In the genomic region with DNA sequence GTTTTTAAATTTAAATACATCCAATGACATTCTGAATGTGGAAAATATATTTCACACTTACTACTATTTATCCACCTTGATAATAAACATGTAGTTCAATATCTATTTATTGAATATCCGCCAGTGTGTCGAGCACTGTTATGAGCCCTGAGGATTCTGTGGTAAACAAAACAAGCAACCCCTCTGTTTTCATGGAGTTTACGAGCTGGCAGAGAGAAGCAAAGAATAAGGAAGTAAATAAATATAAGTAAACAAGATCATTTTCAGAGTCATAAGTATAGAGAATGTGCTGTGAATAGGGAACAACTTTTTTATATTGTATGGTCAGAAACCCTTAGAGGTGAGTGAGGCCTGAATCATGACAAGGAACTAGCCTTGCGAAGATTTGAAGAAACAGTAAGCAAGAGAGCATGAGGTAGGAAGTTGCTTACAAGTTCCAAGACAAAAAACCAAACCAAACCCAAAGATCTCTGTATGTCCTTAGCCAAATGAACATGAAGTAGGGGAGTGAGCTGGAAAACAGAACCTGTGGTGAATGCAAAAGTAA, we compare ENCODE assay signal across 20 cellular contexts. TPM values are rescaled to one million over a fixed set of nuclear protein-coding genes. Genes with fewer than 3 reads are reported as not detected.
DNase-seq lines count a peak whose midpoint lies in the region; ATAC-seq, FAIRE-seq and TF ChIP-seq lines count a peak whose summit lies in the region.
"Had no signal": no experiment of that assay in that cellular context is flagged by ENCODE, and none has a peak within 500 bp of the region (broad histone marks: within the 10 kb centered on the region; RNA-seq: fewer than 3 reads in every experiment).

No MANE protein-coding gene starts in this region.

- H3K4me1 ChIP-seq in K562 (replicated peaks in 1 of 2; ENCODE audit: control insufficient read depth in 2 of 2, insufficient read depth in 2 of 2, low read length in 2 of 2) = peaks cover 11 to 27% of the 10 kb centered on the region in 2 experiments

- no peak for ATAC-seq in K562

- H3K36me3 ChIP-seq in K562 (ENCODE audit: control insufficient read depth, insufficient read depth, low read length) = no peaks in the 10 kb centered on the region
- H3K36me3 ChIP-seq: BLaER1 had no signal

- H3K4me2 ChIP-seq in K562 (ENCODE audit: insufficient read depth, low read length) = no peak overlapping the region
- H3K4me2 ChIP-seq: BLaER1 had no signal

- peak; percentile 6 for DNase-seq in DMS79 treated with DMSO at 0.1 percent for 48 hours (lab: John Stamatoyannopoulos, UW)
- DNase-seq in DMS79 (lab: John Stamatoyannopoulos, UW) = no peak
- DNase-seq in LNCaP clone FGC (ENCODE audit: low read depth) = peak; percentile 66
- peak; percentile 50 for DNase-seq in NOMO-1 treated with DMSO at 0.1 percent for 48 hours (lab: John Stamatoyannopoulos, UW; ENCODE audit: unreplicated experiment)
- DNase-seq in K562 (ENCODE audit: extremely low read depth in 1 of 4, low spot score in 3 of 4) = no peak
- no peak for DNase-seq in SHP77 treated with DMSO at 0.1 percent for 48 hours (lab: John Stamatoyannopoulos, UW)
- DNase-seq in RWPE1 (ENCODE audit: low spot score) = no peak
- no peak for DNase-seq in hepatic stellate cell (ENCODE audit: low spot score)
- DNase-seq: 8988T; AML-193; Calu3; CD4-positive, alpha-beta T cell; DMS 273 treated with DMSO at 0.1 percent for 48 hours; DND-41; GDM1; HCEC 1CT; HFFc6; IMR-90 had no signal

- no peak for TF ChIP-seq RAD21 in K562 (CRISPR knock-in tag; conservative IDR thresholded peaks at IDR 0.05 in 1 of 2, IDR thresholded peaks at IDR 0.05 in 1 of 2)

- TF ChIP-seq CTCF in LNCaP clone FGC (IDR thresholded peaks at IDR 0.05; ENCODE audit: control insufficient read depth, extremely low read depth, insufficient read depth) (no peak), K562 (IDR thresholded peaks at IDR 0.05 in 2 of 3, conservative IDR thresholded peaks at IDR 0.05 in 1 of 3; ENCODE audit: insufficient read depth in 2 of 3, low read depth in 1 of 3, low read length in 3 of 3) (no peak), RWPE1 (conservative IDR thresholded peaks at IDR 0.05; ENCODE audit: low read depth) (no peak)

- TF ChIP-seq EP300 in K562 (IDR thresholded peaks at IDR 0.05; ENCODE audit: low read length) = no peak

- no peaks in the 10 kb centered on the region for H3K9me1 ChIP-seq in K562 (ENCODE audit: control insufficient read depth, insufficient read depth, low read length)

- POLR2A ChIA-PET in K562 (lab: Yijun Ruan, JAX) = interaction anchor here (1.0 to 1.7 kb wide), 2 partner anchors 11 to 59 kb away, joined by 3 to 4 read pairs; no protein-coding TSS in a partner anchor
- POLR2A ChIA-PET in RWPE1 (lab: Yijun Ruan, JAX; ENCODE audit: low non-redundant PET) = no interaction called here

- no peak overlapping the region for H3K4me3 ChIP-seq in LNCaP clone FGC (ENCODE audit: low read depth, low read length)
- no peak overlapping the region for H3K4me3 ChIP-seq in K562
- H3K4me3 ChIP-seq: BLaER1 had no signal

- no peak overlapping the region for H3K9ac ChIP-seq in K562 (ENCODE audit: insufficient read depth in 1 of 2, low read depth in 2 of 2, low read length in 2 of 2)
- H3K9ac ChIP-seq: BLaER1 had no signal

- H3K27ac ChIP-seq in K562 (ENCODE audit: extremely low read depth, low read depth, low read length) (no peak overlapping the region), RWPE1 (no peak overlapping the region)
- H3K27ac ChIP-seq: BLaER1 had no signal

- BruUV-seq in K562 (replicated peaks; lab: Mats Ljungman, UMichigan) = no TSS peak

- CTCF ChIA-PET in K562 (lab: Yijun Ruan, JAX; ENCODE audit: low intra/inter-chr PET ratio) = no interaction called here
- CTCF ChIA-PET in RWPE1 (lab: Yijun Ruan, JAX) = interaction anchor here (0.7 kb wide), 1 partner anchor 51 kb away, joined by 6 read pairs; no protein-coding TSS in a partner anchor

- no peak for FAIRE-seq in K562 (lab: Jason Lieb, UNC)
- FAIRE-seq: GM12892 had no signal

- peak overlapping the region; percentile 30 for H2AFZ ChIP-seq in K562 (ENCODE audit: low read depth, low read length)

- intact Hi-C loops in K562 (cut with micrococcal nuclease) = loop anchor here (10.0 kb wide), 1 partner anchor 248 kb away; the partner anchor contains the start of gene GADD45A

- H3K9me3 ChIP-seq in K562 (replicated peaks; ENCODE audit: control insufficient read depth, insufficient read depth, low read depth, low read length) = no peaks in the 10 kb centered on the region
- H3K9me3 ChIP-seq: BLaER1 had no signal

- peaks cover 10% of the 10 kb centered on the region; the same call in 2 of the 3 replicates for H3K79me2 ChIP-seq in K562 (ENCODE audit: control insufficient read depth, insufficient read depth, low read length)

- in situ Hi-C loops in K562 (cut with MboI) = no loop called here

- TF ChIP-seq POLR2A in K562 (conservative IDR thresholded peaks at IDR 0.05) = no peak

- H3K27me3 ChIP-seq in K562 (ENCODE audit: control insufficient read depth in 2 of 2, insufficient read depth in 2 of 2, low read length in 2 of 2) = no peaks in the 10 kb centered on the region
- H3K27me3 ChIP-seq: BLaER1 had no signal

- 78% methylated on average over 4 of the region's 4 CpGs for WGBS in K562 (ENCODE audit: insufficient coverage, low coverage, missing lambda C conversion rate)

- H4K20me1 ChIP-seq in K562 (replicated peaks; ENCODE audit: control insufficient read depth, insufficient read depth, low read length) = no peaks in the 10 kb centered on the region
- H4K20me1 ChIP-seq: BLaER1 had no signal

TF ChIP-seq in K562, 482 proteins besides CTCF, POLR2A, EP300 and RAD21 (continues in another document):
- TF ChIP-seq TBP (optimal IDR thresholded peaks at IDR 0.05; ENCODE audit: low read depth, low read length) = no peak
- TF ChIP-seq RBM34 (IDR thresholded peaks at IDR 0.05; ENCODE audit: borderline replicate concordance, insufficient read depth, low read length) = no peak
- TF ChIP-seq, protein P1, sequence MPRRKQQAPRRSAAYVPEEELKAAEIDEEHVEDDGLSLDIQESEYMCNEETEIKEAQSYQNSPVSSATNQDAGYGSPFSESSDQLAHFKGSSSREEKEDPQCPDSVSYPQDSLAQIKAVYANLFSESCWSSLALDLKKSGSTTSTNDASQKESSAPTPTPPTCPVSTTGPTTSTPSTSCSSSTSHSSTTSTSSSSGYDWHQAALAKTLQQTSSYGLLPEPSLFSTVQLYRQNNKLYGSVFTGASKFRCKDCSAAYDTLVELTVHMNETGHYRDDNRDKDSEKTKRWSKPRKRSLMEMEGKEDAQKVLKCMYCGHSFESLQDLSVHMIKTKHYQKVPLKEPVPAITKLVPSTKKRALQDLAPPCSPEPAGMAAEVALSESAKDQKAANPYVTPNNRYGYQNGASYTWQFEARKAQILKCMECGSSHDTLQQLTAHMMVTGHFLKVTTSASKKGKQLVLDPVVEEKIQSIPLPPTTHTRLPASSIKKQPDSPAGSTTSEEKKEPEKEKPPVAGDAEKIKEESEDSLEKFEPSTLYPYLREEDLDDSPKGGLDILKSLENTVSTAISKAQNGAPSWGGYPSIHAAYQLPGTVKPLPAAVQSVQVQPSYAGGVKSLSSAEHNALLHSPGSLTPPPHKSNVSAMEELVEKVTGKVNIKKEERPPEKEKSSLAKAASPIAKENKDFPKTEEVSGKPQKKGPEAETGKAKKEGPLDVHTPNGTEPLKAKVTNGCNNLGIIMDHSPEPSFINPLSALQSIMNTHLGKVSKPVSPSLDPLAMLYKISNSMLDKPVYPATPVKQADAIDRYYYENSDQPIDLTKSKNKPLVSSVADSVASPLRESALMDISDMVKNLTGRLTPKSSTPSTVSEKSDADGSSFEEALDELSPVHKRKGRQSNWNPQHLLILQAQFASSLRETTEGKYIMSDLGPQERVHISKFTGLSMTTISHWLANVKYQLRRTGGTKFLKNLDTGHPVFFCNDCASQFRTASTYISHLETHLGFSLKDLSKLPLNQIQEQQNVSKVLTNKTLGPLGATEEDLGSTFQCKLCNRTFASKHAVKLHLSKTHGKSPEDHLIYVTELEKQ (CRISPR knock-in tag; IDR thresholded peaks at IDR 0.05) = no peak
- TF ChIP-seq XRCC3 (IDR thresholded peaks at IDR 0.05) = no peak
- no peak for TF ChIP-seq IFI16 (CRISPR knock-in tag; IDR thresholded peaks at IDR 0.05)
- no peak for TF ChIP-seq SAFB (IDR thresholded peaks at IDR 0.05; ENCODE audit: borderline replicate concordance, low read depth, low read length)
- no peak for TF ChIP-seq USF1 (CRISPR knock-in tag; IDR thresholded peaks at IDR 0.05)
- TF ChIP-seq RHOXF2B (CRISPR knock-in tag; conservative IDR thresholded peaks at IDR 0.05) = no peak
- no peak for TF ChIP-seq ZNF175 (CRISPR knock-in tag; IDR thresholded peaks at IDR 0.05; ENCODE audit: low read depth)

RNA-seq across cellular contexts. Expression of gene SERBP1, which starts 6.4 kb away (rescaled TPM):
- 44.8 and 218 TPM in 2 replicates for total RNA-seq in K562 (2011; cell fraction: chromatin; rRNA removed; ENCODE audit: low replicate concordance)
- total RNA-seq in K562 (2011; cell fraction: nucleolus; rRNA removed) = 38.5 and 46.2 TPM in 2 replicates
- 82.6 and 125 TPM in 2 replicates for total RNA-seq in K562 (2011; cell fraction: nucleoplasm; rRNA removed)
- total RNA-seq in K562 (2014; rRNA removed) (656 and 761 TPM in 2 replicates), K562 (2014; rRNA removed; fragmentation: Illumina TruSeq; extraction: Trizol) (464 and 519 TPM in 2 replicates), K562 (2015; rRNA removed; fragmentation: Illumina TruSeq; extraction: Trizol) (523 and 537 TPM in 2 replicates), K562 (2021) (415 and 449 TPM in 2 replicates)
- polyA plus RNA-seq in K562 (2011; rRNA removed) (295 and 420 TPM in 2 replicates), K562 (2014; fragmentation: Illumina TruSeq; extraction: Trizol) (492 and 549 TPM in 2 replicates), K562 (2014; fragmentation: Nextera tagmentation; extraction: Ambion mirVana) (10 to 100 TPM; 79.9 to 81.2 TPM), K562 (2014; rRNA removed) (494 and 522 TPM in 2 replicates)
- polyA plus RNA-seq in K562 (2011; cell fraction: cytosol; rRNA removed) = 136 and 207 TPM in 2 replicates
- polyA plus RNA-seq in K562 (2011; cell fraction: nucleus; rRNA removed) = 65.4 and 88.8 TPM in 2 replicates
- polyA plus RNA-seq in K562 (2012) = 218 and 429 TPM in 2 replicates
- 427 and 585 TPM in 2 replicates for polyA minus RNA-seq in K562 (2011; rRNA and poly(A)+ RNA removed)
- 185 and 239 TPM in 2 replicates for polyA minus RNA-seq in K562 (2011; cell fraction: cytosol; rRNA and poly(A)+ RNA removed)
- 63.4 and 107 TPM in 2 replicates for polyA minus RNA-seq in K562 (2011; cell fraction: nucleus; rRNA and poly(A)+ RNA removed)

Comparison
In these comparisons a context has a peak if more than half of its experiments do, and no peak if none do; other contexts are left out.
1. DNase-seq: peak in DMS79 treated with DMSO at 0.1 percent for 48 hours (single experiment), LNCaP clone FGC (single experiment) and NOMO-1 treated with DMSO at 0.1 percent for 48 hours (single experiment); none in DMS79 (single experiment), K562 (0 of 4), SHP77 treated with DMSO at 0.1 percent for 48 hours (single experiment), RWPE1 (single experiment) and hepatic stellate cell (single experiment).